Comparison of ENCODE assay signal across 27 cellular contexts in genomic region chr4:76494243-76494642, GRCh38.
"Had no signal": no experiment of that assay in that cellular context is flagged by ENCODE, and none has a peak within 500 bp of the region (broad histone marks: within the 10 kb centered on the region; RNA-seq: fewer than 3 reads in every experiment).

No MANE protein-coding gene starts in this region.

- H3K4me3 Mint-ChIP-seq: effector memory CD8-positive, alpha-beta T cell; memory B cell; naive B cell; nephron; neural progenitor cell; stimulated activated naive B cell treated with anti-CD40 and anti-IgM and Interleukin-4, amounts not matched to agents 10 μg/mL and 1 μg/mL and 100 μg/mL, for 72 hours; stimulated activated naive CD8-positive, alpha-beta T cell treated with anti-CD3 and anti-CD28 coated beads, Interleukin-15, Interleukin-2, amounts not matched to agents 100 ng/mL and 50 ng/mL, for 24 hours had no signal

- H3K9me3 Mint-ChIP-seq: stimulated activated naive CD8-positive, alpha-beta T cell treated with anti-CD3 and anti-CD28 coated beads, Interleukin-15, Interleukin-2, amounts not matched to agents 100 ng/mL and 50 ng/mL, for 24 hours had no signal

- H3K4me2 ChIP-seq: neural progenitor cell had no signal

- H3K4me3 ChIP-seq: left ventricle myocardium inferior, lung, mucosa of descending colon, neural progenitor cell, psoas muscle, skin epidermis, spleen, suprapubic skin, transverse colon, vagina had no signal

- H2AFZ ChIP-seq: neural progenitor cell had no signal

- FAIRE-seq: endometrium, keratinocyte had no signal

- ATAC-seq: effector memory CD8-positive, alpha-beta T cell; foreskin keratinocyte; mucosa of descending colon; psoas muscle; right cardiac atrium; stimulated activated naive B cell treated with anti-CD40 and anti-IgM and Interleukin-4, amounts not matched to agents 10 μg/mL and 1 μg/mL and 100 μg/mL, for 72 hours had no signal

- DNase-seq: caudate nucleus; cerebellar nuclear complex; cortex of kidney; effector memory CD8-positive, alpha-beta T cell; erythroblast; foreskin keratinocyte; head of caudate nucleus; left ventricle myocardium inferior; mucosa of descending colon; naive B cell; nucleus accumbens; psoas muscle; right cardiac atrium; spleen; stimulated activated CD4-positive, alpha-beta T cell treated with anti-CD3 and anti-CD28 coated beads, Interleukin-4, amount 100 ng/mL, for 4 hours; stimulated activated naive B cell treated with anti-CD40 and anti-IgM and Interleukin-4, amounts not matched to agents 10 μg/mL and 1 μg/mL and 100 μg/mL, for 72 hours; transverse colon had no signal

- H3K27ac Mint-ChIP-seq: effector memory CD8-positive, alpha-beta T cell; memory B cell; naive B cell; nephron; neural progenitor cell; stimulated activated naive B cell treated with anti-CD40 and anti-IgM and Interleukin-4, amounts not matched to agents 10 μg/mL and 1 μg/mL and 100 μg/mL, for 72 hours; stimulated activated naive CD8-positive, alpha-beta T cell treated with anti-CD3 and anti-CD28 coated beads, Interleukin-15, Interleukin-2, amounts not matched to agents 100 ng/mL and 50 ng/mL, for 24 hours had no signal

- H3K4me1 ChIP-seq: foreskin keratinocyte, left ventricle myocardium inferior, psoas muscle, suprapubic skin, vagina had no signal

- H3K9me3 ChIP-seq: left ventricle myocardium inferior, mucosa of descending colon, psoas muscle, suprapubic skin, transverse colon, vagina had no signal

- H3K27ac ChIP-seq: foreskin keratinocyte, left ventricle myocardium inferior, neural progenitor cell, psoas muscle, skin epidermis, spleen, suprapubic skin, transverse colon, vagina had no signal

- H3K27me3 ChIP-seq: foreskin keratinocyte, neural progenitor cell, spleen, suprapubic skin, transverse colon, vagina had no signal

- H3K36me3 ChIP-seq: left ventricle myocardium inferior, neural progenitor cell, spleen, suprapubic skin, transverse colon, vagina had no signal

- H3K9ac ChIP-seq: neural progenitor cell had no signal
